10 cellular contexts compared by ENCODE assay signal in the genomic region with DNA sequence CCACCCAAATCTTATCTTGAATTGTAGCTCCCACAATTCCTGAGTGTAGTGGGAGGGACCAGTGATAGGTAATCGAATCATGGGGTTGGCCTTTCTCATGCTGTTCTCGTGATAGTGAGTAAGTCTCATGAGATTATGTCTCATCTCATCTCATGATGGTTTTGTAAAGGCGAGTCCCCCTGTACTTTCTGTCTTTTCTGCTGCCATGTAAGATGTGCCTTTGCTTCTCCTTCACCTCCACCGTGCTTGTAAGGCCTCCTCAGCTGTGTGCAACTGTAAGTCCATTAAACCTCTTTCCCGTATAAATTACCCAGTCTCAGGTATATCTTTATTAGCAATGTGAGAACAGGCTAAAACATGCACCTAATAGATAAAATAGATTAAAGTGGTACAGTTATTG.
"Had no signal": no experiment of that assay in that cellular context is flagged by ENCODE, and none has a peak within 500 bp of the region (broad histone marks: within the 10 kb centered on the region; RNA-seq: fewer than 3 reads in every experiment).

No MANE protein-coding gene starts in this region.

- H3K9ac ChIP-seq: GM23248 had no signal

- H3K27ac Mint-ChIP-seq: GM23338, H9, HFFc6 had no signal

- H2AFZ ChIP-seq: GM23248, GM23338 had no signal

- H3K4me3 Mint-ChIP-seq: GM23338, H9, HFFc6 had no signal

- H3K36me3 ChIP-seq: HAP-1 had no signal

- H3K9me3 ChIP-seq: HAP-1 had no signal

- ATAC-seq: GM23338, HCT116 had no signal

- H3K4me1 ChIP-seq: HAP-1 had no signal

- DNase-seq: GM23248, GOT3, H7, H9, HCEC 1CT, HFFc6 had no signal

- H3K4me3 ChIP-seq: GM23248, GM23338, HAP-1 had no signal

- H3K4me2 ChIP-seq: GM23338 had no signal

- FAIRE-seq: H1 had no signal

- H3K27ac ChIP-seq: GM23248 had no signal
